8 cellular contexts compared by ENCODE assay signal in genomic region chr2:219289537-219290361, GRCh38. TPM values are rescaled to one million over a fixed set of nuclear protein-coding genes. Genes with fewer than 3 reads are reported as not detected.
DNase-seq lines count a peak whose midpoint lies in the region; ATAC-seq and TF ChIP-seq lines count a peak whose summit lies in the region.

No MANE protein-coding gene starts in this region.

- no TSS peak for BruUV-seq in Caco-2 (replicated peaks; lab: Mats Ljungman, UMichigan)

- ATAC-seq in HG02798 (IDR thresholded peaks at IDR 0.05; ENCODE audit: poor library complexity, unreplicated experiment) (no peak), GM18867 (IDR thresholded peaks at IDR 0.05; ENCODE audit: unreplicated experiment) (no peak)

- no peak for TF ChIP-seq POLR2A in testis (IDR thresholded peaks at IDR 0.05)

- H3K4me3 Mint-ChIP-seq in brain (peak overlapping the region in 1 of 5 experiments; percentile 57), type B pancreatic cell (no peak overlapping the region), Caco-2 (ENCODE audit: unreplicated experiment) (no peak overlapping the region)

- POLR2A ChIA-PET in Caco-2 (lab: Charles Lee), result no interaction called here

- no peaks in the 10 kb centered on the region for H3K36me3 ChIP-seq in testis (ENCODE audit: low read depth, missing control alignments)
- no peaks in the 10 kb centered on the region; the same call in 1 of the 2 replicates for H3K36me3 ChIP-seq in Caco-2 (ENCODE audit: control insufficient read depth, insufficient read depth, low read length)

- H3K27me3 Mint-ChIP-seq in brain (peaks cover 13% of the 10 kb centered on the region), type B pancreatic cell (peaks cover 18% of the 10 kb centered on the region), Caco-2 (ENCODE audit: insufficient read depth, unreplicated experiment) (no peaks in the 10 kb centered on the region)

- peak; percentile 78 for DNase-seq in HT1080 (ENCODE audit: low read depth)
- peak; percentile 86 for DNase-seq in inferior parietal cortex (ENCODE audit: extremely low spot score)
- peak; percentile 87 for DNase-seq in testis
- DNase-seq in type B pancreatic cell (ENCODE audit: extremely low spot score, unreplicated experiment), result no peak
- DNase-seq in Caco-2, result no peak

- H3K9me3 ChIP-seq in testis (no peaks in the 10 kb centered on the region), Caco-2 (no peaks in the 10 kb centered on the region)

- H3K9me3 Mint-ChIP-seq in brain, result no peaks in the 10 kb centered on the region
- no peaks in the 10 kb centered on the region for H3K9me3 Mint-ChIP-seq in type B pancreatic cell
- no peaks in the 10 kb centered on the region for H3K9me3 Mint-ChIP-seq in Caco-2 (ENCODE audit: unreplicated experiment)

- no peaks in the 10 kb centered on the region for H3K27me3 ChIP-seq in testis
- H3K27me3 ChIP-seq in Caco-2 (replicated peaks; ENCODE audit: control insufficient read depth, insufficient read depth, low read length), result no peaks in the 10 kb centered on the region

- peak overlapping the region; percentile 36 to 96 (median 79) for H3K27ac Mint-ChIP-seq in brain
- H3K27ac Mint-ChIP-seq in type B pancreatic cell, result no peak overlapping the region
- no peak overlapping the region for H3K27ac Mint-ChIP-seq in Caco-2 (ENCODE audit: unreplicated experiment)

- H3K4me1 ChIP-seq in testis (peaks cover 22% of the 10 kb centered on the region), Caco-2 (no peaks in the 10 kb centered on the region)

- H3K4me3 ChIP-seq in testis (no peak overlapping the region), Caco-2 (ENCODE audit: low read depth, low read length) (no peak overlapping the region)

- WGBS in testis, 2 donors, result 40 to 55% methylated on average over 12 to 16 of the region's 16 CpGs

- H3K4me1 Mint-ChIP-seq in brain (peaks cover 41% of the 10 kb centered on the region), type B pancreatic cell (ENCODE audit: unreplicated experiment) (peaks cover 7% of the 10 kb centered on the region), Caco-2 (ENCODE audit: low read depth, unreplicated experiment) (no peaks in the 10 kb centered on the region)

- TF ChIP-seq CTCF in brain (conservative IDR thresholded peaks at IDR 0.05) (no peak), testis (IDR thresholded peaks at IDR 0.05) (no peak), type B pancreatic cell (conservative IDR thresholded peaks at IDR 0.05) (no peak), Caco-2 (IDR thresholded peaks at IDR 0.05; ENCODE audit: insufficient read depth in 1 of 2, low read depth in 1 of 2, low read length in 1 of 2, severe bottlenecking in 1 of 2, unreplicated experiment in 1 of 2) (no peak)

- CTCF ChIA-PET in Caco-2 (lab: Charles Lee), result no interaction called here

- intact Hi-C loops in testis (cut with DNase I; ENCODE audit: low total_unique reads) (loop anchor here (5.0 kb wide), 1 partner anchor 127 kb away; the partner anchor contains the start of gene NHEJ1), Caco-2 (cut with micrococcal nuclease; ENCODE audit: unreplicated experiment) (no loop called here)

- H3K36me3 Mint-ChIP-seq in brain, result peaks cover 4% of the 10 kb centered on the region
- peaks cover 4% of the 10 kb centered on the region for H3K36me3 Mint-ChIP-seq in type B pancreatic cell
- H3K36me3 Mint-ChIP-seq in Caco-2 (ENCODE audit: insufficient read depth, unreplicated experiment), result peaks cover 12% of the 10 kb centered on the region

- H3K27ac ChIP-seq in testis, result peak overlapping the region; percentile 80 to 88

RNA-seq across cellular contexts. Expression of gene DNAJB2, which starts 10.6 kb away (rescaled TPM):
- total RNA-seq in HT1080 (2014; rRNA removed; shearing (Covaris generic)), result 11.5 and 13.8 TPM in 2 replicates
- 11.7 and 13.4 TPM in 2 replicates for polyA plus RNA-seq in HT1080 (2015; cell fraction: cytosol; rRNA removed)
- 20.1 and 26.5 TPM in 2 replicates for polyA plus RNA-seq in HT1080 (2015; cell fraction: nucleus; rRNA removed)
- 152 TPM for polyA plus RNA-seq in brain (ENCODE audit: insufficient read depth, low read depth, low replicate concordance)
- 100 to 1,000 TPM; 139 to 149 TPM for total RNA-seq in testis
- polyA plus RNA-seq in testis (ENCODE audit: insufficient read depth, low read depth, low replicate concordance), result 152 TPM
- total RNA-seq in type B pancreatic cell (ENCODE audit: low replicate concordance), result 68.5 and 109 TPM in 2 replicates
- total RNA-seq in Caco-2 (2022), result 60.6 and 61.2 TPM in 2 replicates

RNA-seq across cellular contexts. Expression of gene PTPRN, which starts 19.5 kb away (rescaled TPM):
- 10.2 and 11.2 TPM in 2 replicates for total RNA-seq in HT1080 (2014; rRNA removed; shearing (Covaris generic))
- 2.0 and 2.4 TPM in 2 replicates for polyA plus RNA-seq in HT1080 (2015; cell fraction: cytosol; rRNA removed)
- polyA plus RNA-seq in HT1080 (2015; cell fraction: nucleus; rRNA removed), result 3.2 and 4.1 TPM in 2 replicates
- polyA plus RNA-seq in brain (ENCODE audit: insufficient read depth, low read depth, low replicate concordance) (145 TPM), testis (ENCODE audit: insufficient read depth, low read depth, low replicate concordance) (1.7 TPM)
- total RNA-seq in testis (1 to 10 TPM; 3.5 to 6.0 TPM), type B pancreatic cell (ENCODE audit: low replicate concordance) (17.5 and 35.6 TPM in 2 replicates), Caco-2 (2022) (not detected in 2 replicates)

RNA-seq across cellular contexts. Expression of gene TUBA4A, which starts 36.0 kb away (rescaled TPM):
- 140 and 154 TPM in 2 replicates for total RNA-seq in HT1080 (2014; rRNA removed; shearing (Covaris generic))
- 142 and 160 TPM in 2 replicates for polyA plus RNA-seq in HT1080 (2015; cell fraction: cytosol; rRNA removed)
- 187 and 194 TPM in 2 replicates for polyA plus RNA-seq in HT1080 (2015; cell fraction: nucleus; rRNA removed)
- polyA plus RNA-seq in brain (ENCODE audit: insufficient read depth, low read depth, low replicate concordance) (116 TPM), testis (ENCODE audit: insufficient read depth, low read depth, low replicate concordance) (90.0 TPM)
- total RNA-seq in testis (10 to 100 TPM; 27.0 to 47.6 TPM), type B pancreatic cell (ENCODE audit: low replicate concordance) (25.4 and 81.1 TPM in 2 replicates), Caco-2 (2022) (14.9 and 15.6 TPM in 2 replicates)

RNA-seq across cellular contexts. Expression of gene TUBA4B, which starts 36.7 kb away (rescaled TPM):
- 0.14 TPM in 1 of 2 replicates, not detected in the other for total RNA-seq in HT1080 (2014; rRNA removed; shearing (Covaris generic))
- not detected in 2 replicates for polyA plus RNA-seq in HT1080 (2015; cell fraction: cytosol; rRNA removed)
- 0.20 TPM in 1 of 2 replicates, not detected in the other for polyA plus RNA-seq in HT1080 (2015; cell fraction: nucleus; rRNA removed)
- polyA plus RNA-seq in brain (ENCODE audit: insufficient read depth, low read depth, low replicate concordance) (not detected), testis (ENCODE audit: insufficient read depth, low read depth, low replicate concordance) (1.6 TPM)
- total RNA-seq in testis (under 1 TPM in 1 of 2 donors, not detected in 1; 0.25 TPM), type B pancreatic cell (ENCODE audit: low replicate concordance) (not detected in 2 replicates), Caco-2 (2022) (not detected in 2 replicates)

RNA-seq across cellular contexts. Expression of gene RESP18, which starts 42.8 kb away (rescaled TPM):
- total RNA-seq in HT1080 (2014; rRNA removed; shearing (Covaris generic)), result not detected in 2 replicates
- not detected in 2 replicates for polyA plus RNA-seq in HT1080 (2015; cell fraction: cytosol; rRNA removed)
- not detected in 2 replicates for polyA plus RNA-seq in HT1080 (2015; cell fraction: nucleus; rRNA removed)
- not detected for polyA plus RNA-seq in brain (ENCODE audit: insufficient read depth, low read depth, low replicate concordance)
- total RNA-seq in testis, result under 1 TPM in 1 of 2 donors, not detected in 1; 0.71 TPM
- polyA plus RNA-seq in testis (ENCODE audit: insufficient read depth, low read depth, low replicate concordance), result 1.4 TPM
- total RNA-seq in type B pancreatic cell (ENCODE audit: low replicate concordance), result not detected in 2 replicates
- total RNA-seq in Caco-2 (2022), result not detected in 2 replicates

Comparison
In these comparisons a context has a peak if more than half of its experiments do, and no peak if none do; other contexts are left out.
1. DNase-seq: peak in HT1080 (single experiment), inferior parietal cortex (single experiment) and testis (single experiment); none in type B pancreatic cell (single experiment) and Caco-2 (0 of 2).
2. H3K27ac Mint-ChIP-seq: peak in brain (5 of 5); none in type B pancreatic cell (single experiment) and Caco-2 (single experiment).